In genomic region chr5:148383564-148384388, GRCh38 we compare ENCODE assay signal across 8 cellular contexts. TPM values are rescaled to one million over a fixed set of nuclear protein-coding genes. Genes with fewer than 3 reads are reported as not detected.
DNase-seq lines count a peak whose midpoint lies in the region; ATAC-seq, FAIRE-seq and TF ChIP-seq lines count a peak whose summit lies in the region.

Gene FBXO38, plus strand, starts transcription at chr5:148383958. Its CDS starts 10,819 bp downstream, at chr5:148394777.

- H3K27ac ChIP-seq in kidney (ENCODE audit: low read depth in 2 of 2, low read length in 2 of 2) = peak within 1 kb of the TSS; percentile 68 to 80

- intact Hi-C loops in kidney (cut with DNase I) = no loop called here

- H3K4me3 Mint-ChIP-seq in chondrocyte (ENCODE audit: unreplicated experiment) = peak within 1 kb of the TSS; percentile 87

- peak within 1 kb of the TSS; percentile 89 for H3K4me3 ChIP-seq in BE2C (ENCODE audit: low read depth, low read length)
- H3K4me3 ChIP-seq in kidney (ENCODE audit: low read length in 2 of 2) = peak within 1 kb of the TSS; percentile 79 to 99

- no peaks in the 10 kb centered on the region for H3K36me3 ChIP-seq in BE2C
- no peaks in the 10 kb centered on the region for H3K36me3 ChIP-seq in kidney (ENCODE audit: control insufficient read depth in 1 of 2, insufficient read depth in 2 of 2, low read length in 2 of 2)

- no peaks in the 10 kb centered on the region for H3K9me3 Mint-ChIP-seq in chondrocyte (ENCODE audit: low read depth)

- H3K27me3 ChIP-seq in BE2C = no peaks in the 10 kb centered on the region

- H3K9me3 ChIP-seq in BE2C (no peaks in the 10 kb centered on the region), kidney (ENCODE audit: control insufficient read depth in 1 of 2, low read length in 2 of 2) (no peaks in the 10 kb centered on the region)

- peak within 1 kb of the TSS; percentile 84 to 97 for H3K9ac ChIP-seq in kidney (ENCODE audit: low read length in 2 of 2)

- no peaks in the 10 kb centered on the region for H3K27me3 Mint-ChIP-seq in chondrocyte (ENCODE audit: low read depth)

- DNase-seq in BE2C = peak; percentile 95
- DNase-seq in NCI-H510A treated with DMSO at 0.1 percent for 48 hours (lab: John Stamatoyannopoulos, UW) = peak; percentile 92
- peak; percentile 88 to 92 for DNase-seq in activated CD4-positive, alpha-beta T cell treated with anti-CD3 and anti-CD28 coated beads for 24 hours (ENCODE audit: low read depth in 2 of 2)
- peak; percentile 97 for DNase-seq in chondrocyte (ENCODE audit: low spot score)
- DNase-seq in kidney = peak; percentile 98
- peak; percentile 96 for DNase-seq in stimulated activated CD4-positive, alpha-beta T cell treated with anti-CD3 and anti-CD28 coated beads, Interleukin-15, amount 100 ng/mL, for 24 hours

- peak within 1 kb of the TSS; percentile 92 for H3K27ac Mint-ChIP-seq in chondrocyte (ENCODE audit: unreplicated experiment)

- ATAC-seq in HG03439 (IDR thresholded peaks at IDR 0.05; ENCODE audit: unreplicated experiment) = peak; percentile 99

- peak; percentile 93 for FAIRE-seq in kidney (lab: Jason Lieb, UNC)

- peaks cover 46% of the 10 kb centered on the region for H3K4me1 Mint-ChIP-seq in chondrocyte (ENCODE audit: low read depth)

- H3K36me3 Mint-ChIP-seq in chondrocyte (ENCODE audit: low read depth) = no peaks in the 10 kb centered on the region

- H3K4me1 ChIP-seq in BE2C = no peaks in the 10 kb centered on the region
- H3K4me1 ChIP-seq in kidney (ENCODE audit: control insufficient read depth in 1 of 2, insufficient read depth in 1 of 2, low read depth in 1 of 2, low read length in 2 of 2) = peaks cover 7 to 20% of the 10 kb centered on the region in 2 donors

- peak; percentile 14; the same call in 1 of the 2 replicates for TF ChIP-seq CTCF in BE2C (IDR thresholded peaks at IDR 0.05; ENCODE audit: low read depth, low read length)
- peak; percentile 45 for TF ChIP-seq CTCF in chondrocyte (IDR thresholded peaks at IDR 0.05)
- TF ChIP-seq CTCF in kidney (IDR thresholded peaks at IDR 0.05; ENCODE audit: borderline replicate concordance, extremely low read depth, insufficient read depth) = no peak

- TF ChIP-seq POLR2A in GM19193 (IDR thresholded peaks at IDR 0.05; ENCODE audit: extremely low read depth, insufficient read depth, insufficient read length) = peak; percentile 84

RNA-seq across cellular contexts. Expression of gene FBXO38, which starts in this region (rescaled TPM):
- polyA plus RNA-seq in BE2C (2012; ENCODE audit: insufficient read depth, insufficient read length, low read depth) = 33.1 TPM
- total RNA-seq in chondrocyte (36.3 to 37.7 TPM (median 37.4 TPM) in 3 replicates), kidney (45.9 TPM)
- polyA plus RNA-seq in kidney (ENCODE audit: insufficient read depth, low read depth, low replicate concordance) = 9.6 TPM

Comparison
In these comparisons a context has a peak if more than half of its experiments do, and no peak if none do; other contexts are left out.
1. Peak in every context shown above with its lines: DNase-seq, ATAC-seq, H3K4me3 ChIP-seq and H3K27ac ChIP-seq.